9 cellular contexts compared by ENCODE assay signal in genomic region chr7:100632951-100633717, GRCh38. TPM values are rescaled to one million over a fixed set of nuclear protein-coding genes. Genes with fewer than 3 reads are reported as not detected.
DNase-seq lines count a peak whose midpoint lies in the region; ATAC-seq lines count a peak whose summit lies in the region.
"Had no signal": no experiment of that assay in that cellular context is flagged by ENCODE, and none has a peak within 500 bp of the region (broad histone marks: within the 10 kb centered on the region; RNA-seq: fewer than 3 reads in every experiment).

No MANE protein-coding gene starts in this region.

- no peaks in the 10 kb centered on the region for H3K9me3 ChIP-seq in CD8-positive, alpha-beta memory T cell (ENCODE audit: low read length)
- peaks cover 2% of the 10 kb centered on the region for H3K9me3 ChIP-seq in trophoblast cell (ENCODE audit: insufficient read depth, low read depth, low read length)
- H3K9me3 ChIP-seq: SJSA1 had no signal

- POLR2A ChIA-PET in CD8-positive, alpha-beta memory T cell (lab: Charles Lee), result interaction anchor here (0.5 to 1.1 kb wide), 6 partner anchors 21 to 83 kb away, joined by 3 to 8 read pairs (median 4); partner anchors contain the start of genes MOSPD3 and POP7

- no peak overlapping the region for H3K27ac ChIP-seq in CD8-positive, alpha-beta memory T cell (ENCODE audit: low read depth, low read length)
- no peak overlapping the region for H3K27ac ChIP-seq in trophoblast cell (ENCODE audit: low read depth, low read length)
- H3K27ac ChIP-seq: SJSA1 had no signal

- H3K27ac Mint-ChIP-seq in CD8-positive, alpha-beta memory T cell, result peak overlapping the region; percentile 41 to 90 (median 82)

- no peak overlapping the region for H2BK5ac ChIP-seq in trophoblast cell (ENCODE audit: low read depth, low read length, poor library complexity)

- CTCF ChIA-PET in CD8-positive, alpha-beta memory T cell (lab: Charles Lee), result interaction anchor here (0.7 to 4.6 kb wide), 27 partner anchors 9 to 562 kb away, joined by 3 to 41 read pairs (median 4); partner anchors contain the start of genes FBXO24, GIGYF1, GNB2 and LRCH4

- peak overlapping the region; percentile 73 for H4K8ac ChIP-seq in trophoblast cell (ENCODE audit: low read depth, low read length)

- H3K23ac ChIP-seq in trophoblast cell (ENCODE audit: low read length), result peak overlapping the region; percentile 47

- DNase-seq in CD8-positive, alpha-beta memory T cell, result peak; percentile 34 to 75 (median 50)
- DNase-seq in NCI-H69 (lab: John Stamatoyannopoulos, UW), result peak; percentile 73
- peak; percentile 79 to 83 for DNase-seq in activated T-cell treated with anti-CD3 and anti-CD28 coated beads, Interleukin-2, amount 50 U/mL, for 48 hours
- peak; percentile 33 for DNase-seq in foreskin melanocyte
- DNase-seq in trophoblast cell, result peak; percentile 31 to 62
- DNase-seq in globus pallidus (ENCODE audit: low spot score), result no peak
- no peak for DNase-seq in NCI-H187 treated with DMSO at 0.1 percent for 48 hours (lab: John Stamatoyannopoulos, UW)

- H3K9me3 Mint-ChIP-seq in CD8-positive, alpha-beta memory T cell, result peaks cover 0 to 1% (median 0%) of the 10 kb centered on the region in 5 donors

- H3K4me3 ChIP-seq in CD8-positive, alpha-beta memory T cell (ENCODE audit: low read length), result peak overlapping the region; percentile 66
- peak overlapping the region; percentile 32 for H3K4me3 ChIP-seq in trophoblast cell (ENCODE audit: low read depth, low read length)
- H3K4me3 ChIP-seq: SJSA1 had no signal

- peak overlapping the region; percentile 83 to 94 (median 85) for H3K4me3 Mint-ChIP-seq in CD8-positive, alpha-beta memory T cell

- no peak overlapping the region for H2BK12ac ChIP-seq in trophoblast cell (ENCODE audit: low read length)

- H3K14ac ChIP-seq in trophoblast cell (ENCODE audit: low read length), result peak overlapping the region; percentile 14

- no peaks in the 10 kb centered on the region for H3K27me3 ChIP-seq in CD8-positive, alpha-beta memory T cell (ENCODE audit: insufficient read depth, low read length, poor library complexity, severe bottlenecking)
- peaks cover 9% of the 10 kb centered on the region for H3K27me3 ChIP-seq in trophoblast cell (ENCODE audit: insufficient read depth, low read length)

- H4K91ac ChIP-seq in trophoblast cell (ENCODE audit: low read depth, low read length), result no peak overlapping the region

- no peak overlapping the region for H2AK5ac ChIP-seq in trophoblast cell (ENCODE audit: low read length)

- no peak overlapping the region for H3K9ac ChIP-seq in trophoblast cell (ENCODE audit: low read length)

- H3K4me1 ChIP-seq in CD8-positive, alpha-beta memory T cell (ENCODE audit: insufficient read depth, low read length), result peaks cover 6% of the 10 kb centered on the region
- H3K4me1 ChIP-seq in trophoblast cell (ENCODE audit: control insufficient read depth in 1 of 2, insufficient read depth in 2 of 2, low read length in 2 of 2), result peaks cover 7% of the 10 kb centered on the region in 2 experiments

- ATAC-seq in GM21529 (IDR thresholded peaks at IDR 0.05; ENCODE audit: unreplicated experiment), result peak; percentile 55

- peaks cover 14 to 29% (median 25%) of the 10 kb centered on the region in 3 donors for H3K4me1 Mint-ChIP-seq in CD8-positive, alpha-beta memory T cell

- peaks cover 0 to 1% (median 0%) of the 10 kb centered on the region in 3 donors for H3K36me3 Mint-ChIP-seq in CD8-positive, alpha-beta memory T cell

- peaks cover 3% of the 10 kb centered on the region for H3K79me2 ChIP-seq in trophoblast cell (ENCODE audit: control insufficient read depth, insufficient read depth, low read length, poor library complexity)

- H2BK120ac ChIP-seq in trophoblast cell (ENCODE audit: insufficient read depth, low read length, poor library complexity), result no peak overlapping the region

- H3K4me2 ChIP-seq in trophoblast cell (ENCODE audit: low read length), result peak overlapping the region; percentile 67

- H3K18ac ChIP-seq in trophoblast cell (ENCODE audit: low read length), result peak overlapping the region; percentile 56

- no peaks in the 10 kb centered on the region for H3K36me3 ChIP-seq in CD8-positive, alpha-beta memory T cell (ENCODE audit: insufficient read depth, low read length)
- no peaks in the 10 kb centered on the region for H3K36me3 ChIP-seq in trophoblast cell (ENCODE audit: control insufficient read depth in 1 of 2, insufficient read depth in 2 of 2, low read length in 2 of 2)
- H3K36me3 ChIP-seq: SJSA1 had no signal

- no CpG with 5 or more reads among the region's 72 CpGs for WGBS in trophoblast cell (ENCODE audit: extremely low coverage, insufficient coverage, insufficient read length)

- peak overlapping the region; percentile 65 for H4K12ac ChIP-seq in trophoblast cell (ENCODE audit: low read depth, low read length)

- H2AFZ ChIP-seq in trophoblast cell (ENCODE audit: insufficient read depth, low read length, poor library complexity), result peak overlapping the region; percentile 19

- H3K27me3 Mint-ChIP-seq in CD8-positive, alpha-beta memory T cell, result peaks cover 2 to 3% of the 10 kb centered on the region in 2 donors

- H3K4ac ChIP-seq in trophoblast cell (ENCODE audit: low read depth, low read length), result no peak overlapping the region

- H3K79me1 ChIP-seq in trophoblast cell (ENCODE audit: low read length), result no peaks in the 10 kb centered on the region

RNA-seq across cellular contexts. Expression of gene TFR2, which starts 8.2 kb away (rescaled TPM):
- total RNA-seq in CD8-positive, alpha-beta memory T cell, result 10 to 100 TPM; 14.6 to 17.7 TPM
- 2.7 TPM for polyA plus RNA-seq in CD8-positive, alpha-beta memory T cell
- 0.24 and 0.30 TPM in 2 replicates for polyA plus RNA-seq in trophoblast cell (2013)
- total RNA-seq: SJSA1 had no signal

RNA-seq across cellular contexts. Expression of gene MOSPD3, which starts 20.8 kb away (rescaled TPM):
- 10 to 100 TPM; 16.2 to 16.3 TPM for total RNA-seq in CD8-positive, alpha-beta memory T cell
- polyA plus RNA-seq in CD8-positive, alpha-beta memory T cell, result 29.7 TPM
- polyA plus RNA-seq in trophoblast cell (2013), result 18.6 and 19.0 TPM in 2 replicates

RNA-seq across cellular contexts. Expression of gene ACTL6B, which starts 23.1 kb away (rescaled TPM):
- total RNA-seq in CD8-positive, alpha-beta memory T cell, result not detected
- not detected for polyA plus RNA-seq in CD8-positive, alpha-beta memory T cell
- polyA plus RNA-seq in trophoblast cell (2013), result not detected in 2 replicates
- total RNA-seq: SJSA1 had no signal

RNA-seq across cellular contexts. Expression of gene PCOLCE, which starts 31.0 kb away (rescaled TPM):
- total RNA-seq in CD8-positive, alpha-beta memory T cell, result 1 to 10 TPM; 6.8 TPM
- 1.6 TPM for polyA plus RNA-seq in CD8-positive, alpha-beta memory T cell
- 37.2 and 37.6 TPM in 2 replicates for polyA plus RNA-seq in trophoblast cell (2013)

RNA-seq across cellular contexts. Expression of gene GNB2, which starts 40.4 kb away (rescaled TPM):
- 100 to 1,000 TPM; 253 to 262 TPM for total RNA-seq in CD8-positive, alpha-beta memory T cell
- 62.9 TPM for polyA plus RNA-seq in CD8-positive, alpha-beta memory T cell
- polyA plus RNA-seq in trophoblast cell (2013), result 144 and 147 TPM in 2 replicates

Comparison
In these comparisons a context has a peak if more than half of its experiments do, and no peak if none do; other contexts are left out.
1. DNase-seq: peak in CD8-positive, alpha-beta memory T cell (5 of 5), NCI-H69 (single experiment), activated T-cell treated with anti-CD3 and anti-CD28 coated beads, Interleukin-2, amount 50 U/mL, for 48 hours (2 of 2), foreskin melanocyte (single experiment) and trophoblast cell (2 of 2); none in globus pallidus (single experiment) and NCI-H187 treated with DMSO at 0.1 percent for 48 hours (single experiment).